ENCODE assay signal across 23 cellular contexts in genomic region chr7:151470656-151471180, GRCh38. TPM values are rescaled to one million over a fixed set of nuclear protein-coding genes. Genes with fewer than 3 reads are reported as not detected.
DNase-seq lines count a peak whose midpoint lies in the region; ATAC-seq and TF ChIP-seq lines count a peak whose summit lies in the region.
"Had no signal": no experiment of that assay in that cellular context is flagged by ENCODE, and none has a peak within 500 bp of the region (broad histone marks: within the 10 kb centered on the region; RNA-seq: fewer than 3 reads in every experiment).

No MANE protein-coding gene starts in this region.

- H3K27me3 ChIP-seq in ectodermal cell (ENCODE audit: control insufficient read depth, insufficient read depth, low read length, poor library complexity, severe bottlenecking) (no peaks in the 10 kb centered on the region), psoas muscle (ENCODE audit: insufficient read depth in 3 of 3, low read length in 2 of 3) (no peaks in the 10 kb centered on the region)
- H3K27me3 ChIP-seq: heart left ventricle, pancreas had no signal

- DNase-seq in NCI-H82 (lab: John Stamatoyannopoulos, UW) (peak; percentile 21), NCI-H82 treated with DMSO at 0.1 percent for 48 hours (lab: John Stamatoyannopoulos, UW; ENCODE audit: unreplicated experiment) (no peak), NCI-H2171 (lab: John Stamatoyannopoulos, UW) (peak; percentile 11), psoas muscle (no peak), type B pancreatic cell (ENCODE audit: extremely low spot score, unreplicated experiment) (no peak)
- DNase-seq in activated T-helper 2 cell treated with anti-CD3 and anti-CD28 coated beads, Interferon-gamma antibody, Interleukin-2, Interleukin-4, amounts not matched to agents 10 μg/mL and 5 μg/mL and 100 μg/mL, durations not matched to agents 14 hours and 24 hours and 36 hours (ENCODE audit: low spot score) = no peak
- DNase-seq in stimulated activated CD4-positive, alpha-beta T cell treated with anti-CD3 and anti-CD28 coated beads, Interleukin-15, amount 100 ng/mL, for 24 hours = no peak
- DNase-seq: activated naive CD4-positive, alpha-beta T cell treated with anti-CD3 and anti-CD28 coated beads for 36 hours; aorta; effector memory CD4-positive, alpha-beta T cell; EL; HCEC 1CT; heart left ventricle; immature natural killer cell; NCI-H2029; pancreas; stimulated activated CD4-positive, alpha-beta T cell treated with anti-CD3 and anti-CD28 coated beads, Interleukin-2, amount 100 ng/mL, for 48 hours; T-cell had no signal

- H3K27ac Mint-ChIP-seq in activated T-helper 2 cell treated with anti-CD3 and anti-CD28 coated beads, Interferon-gamma antibody, Interleukin-2, Interleukin-4, amounts not matched to agents 10 μg/mL and 5 μg/mL and 100 μg/mL, durations not matched to agents 14 hours and 24 hours and 36 hours = no peak overlapping the region
- no peak overlapping the region for H3K27ac Mint-ChIP-seq in type B pancreatic cell
- H3K27ac Mint-ChIP-seq: activated naive CD4-positive, alpha-beta T cell treated with anti-CD3 and anti-CD28 coated beads for 36 hours had no signal

- peak overlapping the region; percentile 50 for H3K27ac ChIP-seq in ectodermal cell (ENCODE audit: insufficient read depth, low read depth, low read length, poor library complexity, severe bottlenecking)
- peak overlapping the region; percentile 90 for H3K27ac ChIP-seq in psoas muscle
- H3K27ac ChIP-seq: 22Rv1, pancreas had no signal

- peaks cover 84% of the 10 kb centered on the region for H3K36me3 Mint-ChIP-seq in activated T-helper 2 cell treated with anti-CD3 and anti-CD28 coated beads, Interferon-gamma antibody, Interleukin-2, Interleukin-4, amounts not matched to agents 10 μg/mL and 5 μg/mL and 100 μg/mL, durations not matched to agents 14 hours and 24 hours and 36 hours (ENCODE audit: low read depth)
- peaks cover 56% of the 10 kb centered on the region for H3K36me3 Mint-ChIP-seq in type B pancreatic cell

- whole genome bisulfite sequencing in ectodermal cell, 2 experiments = 78 to 79% methylated on average over 2 of the region's 2 CpGs
- WGBS in psoas muscle, 3 donors = 40 to 66% (median 41%) methylated on average over 2 of the region's 2 CpGs

- H3K4me1 Mint-ChIP-seq in activated T-helper 2 cell treated with anti-CD3 and anti-CD28 coated beads, Interferon-gamma antibody, Interleukin-2, Interleukin-4, amounts not matched to agents 10 μg/mL and 5 μg/mL and 100 μg/mL, durations not matched to agents 14 hours and 24 hours and 36 hours (ENCODE audit: low read depth) = peaks cover 38% of the 10 kb centered on the region
- H3K4me1 Mint-ChIP-seq in type B pancreatic cell (ENCODE audit: unreplicated experiment) = peaks cover 19% of the 10 kb centered on the region

- no peaks in the 10 kb centered on the region for H3K9me3 ChIP-seq in ectodermal cell (ENCODE audit: control insufficient read depth, low read length)
- peaks cover 5% of the 10 kb centered on the region for H3K9me3 ChIP-seq in psoas muscle
- H3K9me3 ChIP-seq: heart left ventricle, pancreas had no signal

- no peak for ATAC-seq in psoas muscle
- ATAC-seq: heart left ventricle, Right ventricle myocardium inferior, T-cell had no signal

- peaks cover 9% of the 10 kb centered on the region for H3K4me1 ChIP-seq in ectodermal cell (ENCODE audit: control insufficient read depth, insufficient read depth, low read length)
- H3K4me1 ChIP-seq in psoas muscle = peaks cover 27% of the 10 kb centered on the region
- H3K4me1 ChIP-seq: pancreas had no signal

- no peak overlapping the region for H3K4me3 Mint-ChIP-seq in activated T-helper 2 cell treated with anti-CD3 and anti-CD28 coated beads, Interferon-gamma antibody, Interleukin-2, Interleukin-4, amounts not matched to agents 10 μg/mL and 5 μg/mL and 100 μg/mL, durations not matched to agents 14 hours and 24 hours and 36 hours (ENCODE audit: low read depth)
- no peak overlapping the region for H3K4me3 Mint-ChIP-seq in type B pancreatic cell
- H3K4me3 Mint-ChIP-seq: activated naive CD4-positive, alpha-beta T cell treated with anti-CD3 and anti-CD28 coated beads for 36 hours; T-cell had no signal

- no peak for TF ChIP-seq CTCF in psoas muscle (IDR thresholded peaks at IDR 0.05)
- no peak for TF ChIP-seq CTCF in type B pancreatic cell (conservative IDR thresholded peaks at IDR 0.05)

- H3K36me3 ChIP-seq in ectodermal cell (ENCODE audit: control insufficient read depth, insufficient read depth, low read length) = peaks cover 40% of the 10 kb centered on the region
- peaks cover 12 to 60% of the 10 kb centered on the region in 2 donors for H3K36me3 ChIP-seq in psoas muscle (ENCODE audit: insufficient read depth in 1 of 2, low read depth in 1 of 2)

- H3K4me3 ChIP-seq in ectodermal cell (ENCODE audit: insufficient read depth, low read depth, low read length) (no peak overlapping the region), psoas muscle (no peak overlapping the region)
- H3K4me3 ChIP-seq: heart left ventricle, pancreas had no signal

- intact Hi-C loops in psoas muscle (cut with DNase I) = no loop called here
- intact Hi-C loops in activated T-helper 2 cell treated with anti-CD3 and anti-CD28 coated beads, Interferon-gamma antibody, Interleukin-2, Interleukin-4, amounts not matched to agents 10 μg/mL and 5 μg/mL and 100 μg/mL, durations not matched to agents 14 hours and 24 hours and 36 hours (cut with micrococcal nuclease) = no loop called here

- H3K27me3 Mint-ChIP-seq in activated T-helper 2 cell treated with anti-CD3 and anti-CD28 coated beads, Interferon-gamma antibody, Interleukin-2, Interleukin-4, amounts not matched to agents 10 μg/mL and 5 μg/mL and 100 μg/mL, durations not matched to agents 14 hours and 24 hours and 36 hours (ENCODE audit: low read depth) = no peaks in the 10 kb centered on the region
- no peaks in the 10 kb centered on the region for H3K27me3 Mint-ChIP-seq in type B pancreatic cell
- H3K27me3 Mint-ChIP-seq: T-cell had no signal

- no peaks in the 10 kb centered on the region for H3K9me3 Mint-ChIP-seq in activated T-helper 2 cell treated with anti-CD3 and anti-CD28 coated beads, Interferon-gamma antibody, Interleukin-2, Interleukin-4, amounts not matched to agents 10 μg/mL and 5 μg/mL and 100 μg/mL, durations not matched to agents 14 hours and 24 hours and 36 hours
- no peaks in the 10 kb centered on the region for H3K9me3 Mint-ChIP-seq in type B pancreatic cell
- H3K9me3 Mint-ChIP-seq: activated naive CD4-positive, alpha-beta T cell treated with anti-CD3 and anti-CD28 coated beads for 36 hours; immature natural killer cell; T-cell had no signal

RNA-seq across cellular contexts. Expression of gene CRYGN, which starts 30.8 kb away (rescaled TPM):
- not detected for polyA plus RNA-seq in ectodermal cell (2013, experiment 1 of 4)
- polyA plus RNA-seq in ectodermal cell (2013, experiment 2 of 4) = 0.30 TPM
- 0.32 TPM for polyA plus RNA-seq in ectodermal cell (2013, experiment 3 of 4)
- 0.61 TPM for polyA plus RNA-seq in ectodermal cell (2013, experiment 4 of 4)
- total RNA-seq in psoas muscle = under 1 TPM in 1 of 4 donors, not detected in 3; 0.15 TPM
- polyA plus RNA-seq in psoas muscle = under 1 TPM in 1 of 3 donors, not detected in 2; 0.12 TPM
- not detected in 2 replicates for total RNA-seq in activated T-helper 2 cell treated with anti-CD3 and anti-CD28 coated beads, Interferon-gamma antibody, Interleukin-2, Interleukin-4, amounts not matched to agents 10 μg/mL and 5 μg/mL and 100 μg/mL, durations not matched to agents 14 hours and 24 hours and 36 hours
- total RNA-seq in type B pancreatic cell (ENCODE audit: low replicate concordance) = 0.67 and 1.3 TPM in 2 replicates
- total RNA-seq: activated naive CD4-positive, alpha-beta T cell treated with anti-CD3 and anti-CD28 coated beads for 36 hours; cerebellum; Right ventricle myocardium inferior; ureter had no signal
- polyA plus RNA-seq: immature natural killer cell had no signal

RNA-seq across cellular contexts. Expression of gene RHEB, which starts 49.0 kb away (rescaled TPM):
- 99.6 TPM for polyA plus RNA-seq in ectodermal cell (2013, experiment 1 of 4)
- polyA plus RNA-seq in ectodermal cell (2013, experiment 2 of 4) = 95.5 TPM
- 87.2 TPM for polyA plus RNA-seq in ectodermal cell (2013, experiment 3 of 4)
- 89.9 TPM for polyA plus RNA-seq in ectodermal cell (2013, experiment 4 of 4)
- total RNA-seq in psoas muscle = 100 to 1,000 TPM in 3 of 4 donors, 10 to 100 TPM in 1; 98.0 to 191 (median 142) TPM
- polyA plus RNA-seq in psoas muscle = 100 to 1,000 TPM; 167 to 248 (median 176) TPM
- total RNA-seq in activated T-helper 2 cell treated with anti-CD3 and anti-CD28 coated beads, Interferon-gamma antibody, Interleukin-2, Interleukin-4, amounts not matched to agents 10 μg/mL and 5 μg/mL and 100 μg/mL, durations not matched to agents 14 hours and 24 hours and 36 hours = 52.8 and 60.5 TPM in 2 replicates
- 79.2 and 81.0 TPM in 2 replicates for total RNA-seq in type B pancreatic cell (ENCODE audit: low replicate concordance)

Comparison
In these comparisons a context has a peak if more than half of its experiments do, and no peak if none do; other contexts are left out.
1. DNase-seq: peak in NCI-H82 (single experiment) and NCI-H2171 (single experiment); none in NCI-H82 treated with DMSO at 0.1 percent for 48 hours (single experiment), psoas muscle (0 of 2), activated T-helper 2 cell treated with anti-CD3 and anti-CD28 coated beads, Interferon-gamma antibody, Interleukin-2, Interleukin-4, amounts not matched to agents 10 μg/mL and 5 μg/mL and 100 μg/mL, durations not matched to agents 14 hours and 24 hours and 36 hours (single experiment), stimulated activated CD4-positive, alpha-beta T cell treated with anti-CD3 and anti-CD28 coated beads, Interleukin-15, amount 100 ng/mL, for 24 hours (single experiment) and type B pancreatic cell (single experiment).